Comparison of ENCODE assay signal across 13 cellular contexts in the genomic region with DNA sequence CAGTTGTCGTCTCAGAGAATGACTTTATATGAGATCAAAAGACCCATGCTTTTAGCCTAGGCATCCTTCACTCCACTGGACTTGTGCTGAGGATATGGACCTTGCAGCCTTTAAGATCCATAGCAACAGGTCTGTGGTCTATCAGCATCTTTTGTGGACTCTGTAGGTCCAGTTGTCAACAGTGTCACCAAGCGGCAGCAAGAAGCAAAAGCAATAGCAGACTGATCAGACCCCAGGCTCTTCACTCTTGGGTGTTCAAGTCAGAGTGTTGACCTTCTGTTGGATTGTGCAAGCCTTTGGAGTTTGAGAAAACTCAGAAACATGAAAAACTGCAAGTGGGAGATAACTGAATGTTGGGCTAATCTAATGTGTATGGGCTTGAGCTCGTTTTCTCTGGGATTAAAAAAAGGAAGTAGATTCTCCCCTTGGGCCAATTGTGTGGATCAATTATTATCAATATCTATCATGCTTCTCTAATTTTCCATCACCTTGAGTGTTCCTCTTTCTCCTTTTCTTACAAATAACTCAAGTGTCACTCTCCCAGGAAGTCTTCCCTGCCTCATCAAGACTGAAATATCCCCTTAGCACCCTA.
A peak's percentile ranks its signal among the peaks of the same experiment; 100 is the strongest.
DNase-seq lines count a peak whose midpoint lies in the region; ATAC-seq and TF ChIP-seq lines count a peak whose summit lies in the region.
"Had no signal": no experiment of that assay in that cellular context is flagged by ENCODE, and none has a peak within 500 bp of the region (broad histone marks: within the 10 kb centered on the region; RNA-seq: fewer than 3 reads in every experiment).

No MANE protein-coding gene starts in this region.

- peaks cover 0 to 5% (median 0%) of the 10 kb centered on the region in 3 donors for H3K9me3 ChIP-seq in body of pancreas

- H3K27me3 Mint-ChIP-seq in osteocyte (ENCODE audit: unreplicated experiment) (no peaks in the 10 kb centered on the region), mesothelial cell of epicardium (ENCODE audit: low read depth) (peaks cover 3% of the 10 kb centered on the region)

- H3K9me3 Mint-ChIP-seq in osteocyte (ENCODE audit: unreplicated experiment) = peaks cover 11% of the 10 kb centered on the region
- peaks cover 15% of the 10 kb centered on the region for H3K9me3 Mint-ChIP-seq in mesothelial cell of epicardium

- H3K4me1 Mint-ChIP-seq in osteocyte (ENCODE audit: unreplicated experiment) (peaks cover 28% of the 10 kb centered on the region), mesothelial cell of epicardium (peaks cover 5% of the 10 kb centered on the region)

- intact Hi-C loops in body of pancreas (cut with DNase I) = no loop called here

- H3K36me3 Mint-ChIP-seq in osteocyte (ENCODE audit: unreplicated experiment) (peaks cover 14% of the 10 kb centered on the region), mesothelial cell of epicardium (peaks cover 14% of the 10 kb centered on the region)

- WGBS in body of pancreas, 2 donors = 67 to 70% methylated on average over 3 of the region's 3 CpGs

- no peaks in the 10 kb centered on the region for H3K27me3 ChIP-seq in body of pancreas

- H3K4me3 Mint-ChIP-seq in osteocyte (ENCODE audit: unreplicated experiment) (no peak overlapping the region), mesothelial cell of epicardium (no peak overlapping the region)
- H3K4me3 Mint-ChIP-seq: nephron had no signal

- no peaks in the 10 kb centered on the region for H3K36me3 ChIP-seq in body of pancreas (replicated peaks in 1 of 2; ENCODE audit: insufficient read depth in 1 of 2, low read depth in 2 of 2)

- TF ChIP-seq CTCF in body of pancreas (IDR thresholded peaks at IDR 0.05) (peak in 4 of 7 experiments; percentile 18 to 32 (median 28)), osteocyte (IDR thresholded peaks at IDR 0.05) (peak; percentile 35), mesothelial cell of epicardium (IDR thresholded peaks at IDR 0.05; ENCODE audit: unreplicated experiment) (no peak)

- H3K27ac Mint-ChIP-seq in osteocyte (ENCODE audit: unreplicated experiment) (no peak overlapping the region), mesothelial cell of epicardium (no peak overlapping the region)

- H3K27ac ChIP-seq in body of pancreas = no peak overlapping the region
- H3K27ac ChIP-seq: KMS-11 had no signal

- TF ChIP-seq POLR2A in body of pancreas (IDR thresholded peaks at IDR 0.05) = no peak

- no peaks in the 10 kb centered on the region for H3K4me1 ChIP-seq in body of pancreas

- DNase-seq in NCI-H146 (lab: John Stamatoyannopoulos, UW) (peak; percentile 13), NCI-H146 treated with DMSO at 0.1 percent for 48 hours (lab: John Stamatoyannopoulos, UW; ENCODE audit: unreplicated experiment) (no peak), body of pancreas (no peak), osteocyte (ENCODE audit: extremely low spot score, unreplicated experiment) (no peak), mesothelial cell of epicardium (ENCODE audit: low spot score in 2 of 2, unreplicated experiment in 2 of 2) (no peak)
- DNase-seq in activated CD4-positive, CD25-positive, alpha-beta regulatory T cell (lab: John Stamatoyannopoulos, UW) = no peak
- DNase-seq: 8988T; activated naive CD4-positive, alpha-beta T cell treated with Interleukin-2 at 50 U/mL for 16 hours; SW 1271 had no signal

- H3K4me3 ChIP-seq in body of pancreas = no peak overlapping the region

- ATAC-seq in HG03571 (IDR thresholded peaks at IDR 0.05; ENCODE audit: unreplicated experiment) = peak; percentile 69
- no peak for ATAC-seq in body of pancreas
- ATAC-seq in GM21528 (IDR thresholded peaks at IDR 0.05; ENCODE audit: low FRiP score, unreplicated experiment) = no peak
